In genomic region chr3:9820944-9821343, GRCh38 we compare ENCODE assay signal across 1 cellular context.
TF ChIP-seq lines count a peak whose summit lies in the region.

No MANE protein-coding gene starts in this region.

TF ChIP-seq in GM12878, 131 proteins besides CTCF, POLR2A, EP300 and RAD21:
- TF ChIP-seq NRF1 (conservative IDR thresholded peaks at IDR 0.05; ENCODE audit: low read depth, low read length) (no peak), HDAC6 (IDR thresholded peaks at IDR 0.05; ENCODE audit: unreplicated experiment) (no peak), POU2F2 (IDR thresholded peaks at IDR 0.05; ENCODE audit: borderline replicate concordance, low read depth, low read length) (no peak), CBX3 (IDR thresholded peaks at IDR 0.05; ENCODE audit: borderline replicate concordance, low read depth) (no peak), GATAD2B (conservative IDR thresholded peaks at IDR 0.05; ENCODE audit: low read depth) (no peak), NR2C1 (IDR thresholded peaks at IDR 0.05) (no peak), RELB (IDR thresholded peaks at IDR 0.05; ENCODE audit: low read depth) (no peak), ZZZ3 (IDR thresholded peaks at IDR 0.05; ENCODE audit: control insufficient read depth, insufficient read length, low read depth) (no peak), BMI1 (IDR thresholded peaks at IDR 0.05; ENCODE audit: borderline replicate concordance) (no peak), PML (IDR thresholded peaks at IDR 0.05; ENCODE audit: low read length) (no peak), ZBED1 (IDR thresholded peaks at IDR 0.05; ENCODE audit: borderline replicate concordance) (no peak), NBN (IDR thresholded peaks at IDR 0.05) (no peak), POLR2AphosphoS5 (IDR thresholded peaks at IDR 0.05; ENCODE audit: low read length) (no peak), ATF3 (IDR thresholded peaks at IDR 0.05; ENCODE audit: borderline replicate concordance, extremely low read depth, low read depth, low read length) (no peak), RBBP5 (conservative IDR thresholded peaks at IDR 0.05) (no peak), RCOR1 (conservative IDR thresholded peaks at IDR 0.05; ENCODE audit: low read depth, low read length) (no peak), ZBTB33 (IDR thresholded peaks at IDR 0.05) (no peak), IKZF2 (IDR thresholded peaks at IDR 0.05) (no peak)
